Comparison of ENCODE assay signal across 31 cellular contexts in genomic region chr6:143506199-143506598, GRCh38.
"Had no signal": no experiment of that assay in that cellular context is flagged by ENCODE, and none has a peak within 500 bp of the region (broad histone marks: within the 10 kb centered on the region; RNA-seq: fewer than 3 reads in every experiment).

No MANE protein-coding gene starts in this region.

- FAIRE-seq: pancreas had no signal

- H3K9me3 Mint-ChIP-seq: naive B cell; naive thymus-derived CD8-positive, alpha-beta T cell; natural killer cell treated with Interleukin-12 subunit alpha and Interleukin-12 subunit beta and Interleukin-15 and Interleukin-18, amount 100 ng/mL, for 72 hours; nephron progenitor cell; neural crest cell; stimulated activated naive CD8-positive, alpha-beta T cell treated with anti-CD3 and anti-CD28 coated beads, Interleukin-15, amount 100 ng/mL, for 72 hours; type B pancreatic cell had no signal

- H3K36me3 ChIP-seq: prostate gland, uterus had no signal

- H3K4me3 ChIP-seq: pancreas, prostate gland, right lobe of liver, skin epidermis, smooth muscle cell, spleen, suprapubic skin, testis, tibial artery, transverse colon, upper lobe of right lung, uterus had no signal

- H3K27me3 Mint-ChIP-seq: naive B cell; naive thymus-derived CD8-positive, alpha-beta T cell; natural killer cell treated with Interleukin-12 subunit alpha and Interleukin-12 subunit beta and Interleukin-15 and Interleukin-18, amount 100 ng/mL, for 72 hours; stimulated activated naive CD8-positive, alpha-beta T cell treated with anti-CD3 and anti-CD28 coated beads, Interleukin-15, amount 100 ng/mL, for 72 hours; type B pancreatic cell had no signal

- H3K27ac ChIP-seq: neutrophil, pancreas, prostate gland, right lobe of liver, skin epidermis, spleen, suprapubic skin, testis, tibial artery, transverse colon, upper lobe of right lung, uterus had no signal

- DNase-seq: naive B cell; naive thymus-derived CD8-positive, alpha-beta T cell; nephron progenitor cell; nucleus accumbens; pancreas; retina; right cardiac atrium; right lobe of liver; spleen; stimulated activated CD4-positive, alpha-beta T cell treated with anti-CD3 and anti-CD28 coated beads, Interleukin-12 subunit alpha, Interleukin-12 subunit beta, amount 100 ng/mL, for 4 hours; stimulated activated CD4-positive, alpha-beta T cell treated with anti-CD3 and anti-CD28 coated beads, Interleukin-1b, Interleukin-23, amount 100 ng/mL, for 48 hours; stimulated activated CD4-positive, alpha-beta T cell treated with anti-CD3 and anti-CD28 coated beads, Interleukin-4, amount 100 ng/mL, for 1 hour; stimulated activated CD4-positive, alpha-beta T cell treated with anti-CD3 and anti-CD28 coated beads, Interleukin-4, amount 100 ng/mL, for 4 hours; stimulated activated CD8-positive, alpha-beta memory T cell treated with anti-CD3 and anti-CD28 coated beads, Interleukin-4, amount 100 ng/mL, for 48 hours; stimulated activated naive CD4-positive, alpha-beta T cell; stimulated activated naive CD8-positive, alpha-beta T cell treated with anti-CD3 and anti-CD28 coated beads, Interleukin-15, amount 100 ng/mL, for 72 hours; stimulated activated naive CD8-positive, alpha-beta T cell treated with anti-CD3 and anti-CD28 coated beads, Interleukin-15, Interleukin-2, amounts not matched to agents 100 U/mL and 50 U/mL, for 24 hours; substantia nigra; testis; tibial artery; transverse colon; upper lobe of right lung; uterus had no signal

- H3K4me1 ChIP-seq: prostate gland, uterus had no signal

- H3K27me3 ChIP-seq: neutrophil, pancreas, right lobe of liver, spleen, suprapubic skin, testis, tibial artery, transverse colon, upper lobe of right lung, uterus had no signal

- H3K4me2 ChIP-seq: smooth muscle cell had no signal

- H3K4me3 Mint-ChIP-seq: naive thymus-derived CD8-positive, alpha-beta T cell; natural killer cell treated with Interleukin-12 subunit alpha and Interleukin-12 subunit beta and Interleukin-15 and Interleukin-18, amount 100 ng/mL, for 72 hours; nephron progenitor cell; neural crest cell; stimulated activated naive CD8-positive, alpha-beta T cell treated with anti-CD3 and anti-CD28 coated beads, Interleukin-15, amount 100 ng/mL, for 72 hours; type B pancreatic cell had no signal

- ATAC-seq: naive thymus-derived CD8-positive, alpha-beta T cell; pancreas; right cardiac atrium; right lobe of liver; stimulated activated naive CD8-positive, alpha-beta T cell treated with anti-CD3 and anti-CD28 coated beads, Interleukin-15, amount 100 ng/mL, for 72 hours; upper lobe of right lung had no signal

- H3K27ac Mint-ChIP-seq: naive B cell; naive thymus-derived CD8-positive, alpha-beta T cell; nephron progenitor cell; type B pancreatic cell had no signal

- H3K9me3 ChIP-seq: neutrophil, pancreas, prostate gland, right lobe of liver, spleen, suprapubic skin, testis, tibial artery, transverse colon, upper lobe of right lung, uterus had no signal
